ENCODE assay signal across 8 cellular contexts in the genomic region with DNA sequence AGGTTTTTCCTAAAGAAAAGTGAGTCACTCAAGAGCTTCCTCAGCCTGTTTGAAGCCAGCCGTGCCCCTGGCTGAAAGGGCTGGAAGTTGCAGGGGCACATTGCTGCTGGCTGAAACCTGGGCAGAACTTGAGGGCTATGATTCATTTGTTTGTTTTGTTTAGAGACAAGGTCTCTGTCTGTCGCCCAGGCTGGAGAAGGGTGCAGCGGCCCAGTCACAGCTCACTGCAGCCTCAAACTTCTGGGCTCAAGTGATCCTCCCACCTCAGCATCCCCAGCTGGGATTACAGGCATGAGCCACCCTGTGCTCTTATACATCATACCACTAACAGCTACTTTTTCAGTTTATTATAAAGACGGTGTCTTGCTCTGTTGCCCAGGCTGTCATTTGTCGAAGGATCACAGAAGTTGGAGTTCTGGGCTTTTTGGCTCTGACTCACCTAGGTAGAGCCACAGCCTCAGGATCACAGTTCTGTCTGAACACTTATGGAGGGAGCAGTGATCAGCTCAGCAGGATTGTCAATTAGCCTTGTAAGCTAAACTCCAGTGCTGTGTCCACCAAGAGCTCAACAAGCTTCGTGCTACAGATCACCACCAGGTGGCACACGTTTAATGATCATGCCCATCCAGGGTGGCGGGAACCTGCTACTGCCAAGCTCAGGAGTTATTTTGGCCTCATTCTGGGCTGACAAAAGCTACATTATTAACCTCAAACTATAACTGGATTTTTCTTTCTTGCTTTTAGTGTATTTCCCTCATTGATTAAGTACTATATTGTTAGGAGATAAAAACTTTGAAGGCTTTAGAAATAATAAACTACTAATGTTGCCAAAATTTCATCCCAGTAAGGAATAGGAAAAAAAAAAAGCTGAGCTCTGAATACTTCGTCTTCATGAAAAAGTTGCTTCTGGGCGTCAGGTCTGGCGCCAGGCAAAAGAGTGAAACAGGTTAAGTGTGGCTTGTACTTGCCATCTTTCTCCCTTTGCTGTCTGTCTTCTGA. TPM values are rescaled to one million over a fixed set of nuclear protein-coding genes. Genes with fewer than 3 reads are reported as not detected.
DNase-seq lines count a peak whose midpoint lies in the region; ATAC-seq, FAIRE-seq and TF ChIP-seq lines count a peak whose summit lies in the region.

No MANE protein-coding gene starts in this region.

- H4K5ac ChIP-seq in mesendoderm (ENCODE audit: low read length): no peak overlapping the region

- H2BK15ac ChIP-seq in mesendoderm (replicated peaks; ENCODE audit: low read depth): no peak overlapping the region

- H3K79me1 ChIP-seq in mesendoderm (ENCODE audit: low read length): no peaks in the 10 kb centered on the region

- H2BK120ac ChIP-seq in mesendoderm (ENCODE audit: low read depth, low read length): no peak overlapping the region

- no peak overlapping the region for H3K56ac ChIP-seq in mesendoderm (ENCODE audit: low read length)

- H3K27me3 ChIP-seq in mesendoderm (ENCODE audit: insufficient read depth, low read length, poor library complexity): no peaks in the 10 kb centered on the region

- H3K4ac ChIP-seq in mesendoderm (ENCODE audit: low read depth, low read length): no peak overlapping the region

- H3K4me2 ChIP-seq in A549 (peak overlapping the region; percentile 71), mesendoderm (ENCODE audit: low read length) (no peak overlapping the region)

- no peak for TF ChIP-seq EP300 in A549 (IDR thresholded peaks at IDR 0.05)

- no peak overlapping the region for H3K9ac ChIP-seq in mesendoderm (ENCODE audit: low read length)

- H3K4me1 ChIP-seq in A549: peaks cover 15% of the 10 kb centered on the region
- peaks cover 15% of the 10 kb centered on the region for H3K4me1 ChIP-seq in mesendoderm (ENCODE audit: control insufficient read depth, low read depth, low read length)

- no peaks in the 10 kb centered on the region for H3K79me2 ChIP-seq in mesendoderm (ENCODE audit: control insufficient read depth, insufficient read depth, low read length)

- CTCF ChIA-PET in A549 (lab: Yijun Ruan, JAX): interaction anchor here (0.6 to 7.2 kb wide), 58 partner anchors 9 to 428 kb away, joined by 3 to 97 read pairs (median 4); no protein-coding TSS in a partner anchor

- no peak for TF ChIP-seq POLR2A in A549 (IDR thresholded peaks at IDR 0.05; ENCODE audit: low read length)

- no peak overlapping the region for H3K23ac ChIP-seq in mesendoderm (ENCODE audit: low read length)

- WGBS in A549 (ENCODE audit: missing lambda C conversion rate): 7% methylated on average over 11 of the region's 11 CpGs
- no CpG with 5 or more reads among the region's 11 CpGs for WGBS in mesendoderm (ENCODE audit: extremely low coverage, insufficient coverage, low lambda C conversion rate)

- no peak overlapping the region for H2BK5ac ChIP-seq in mesendoderm (ENCODE audit: low read length)

- no peak overlapping the region for H3K4me3 ChIP-seq in A549
- no peak overlapping the region for H3K4me3 ChIP-seq in mesendoderm (ENCODE audit: low read length)

- FAIRE-seq in A549 (lab: Jason Lieb, UNC): peak; percentile 98

- H3K9me3 ChIP-seq in A549: no peaks in the 10 kb centered on the region

- H4K8ac ChIP-seq in mesendoderm (ENCODE audit: low read depth, low read length): no peak overlapping the region

- DNase-seq in A549 (ENCODE audit: low read depth in 1 of 2, low spot score in 1 of 2) (peak; percentile 91 to 95), HK-2 (ENCODE audit: unreplicated experiment) (peak; percentile 66), NCI-H82 (lab: John Stamatoyannopoulos, UW) (peak; percentile 96), mesendoderm (peak; percentile 92)
- DNase-seq in activated CD4-positive, alpha-beta T cell treated with anti-CD3 and anti-CD28 coated beads, Interleukin-2, amount 50 U/mL, for 48 hours: peak; percentile 70 to 79
- DNase-seq in effector CD8-positive, alpha-beta T cell (lab: John Stamatoyannopoulos, UW): peak; percentile 33
- DNase-seq in stimulated activated CD8-positive, alpha-beta memory T cell treated with anti-CD3 and anti-CD28 coated beads, Interleukin-7, amount 100 ng/mL, for 24 hours (ENCODE audit: low read depth): peak; percentile 34

- POLR2A ChIA-PET in A549 (lab: Yijun Ruan, JAX): interaction anchor here (0.5 to 1.6 kb wide), 5 partner anchors 72 to 416 kb away, joined by 3 to 15 read pairs (median 5); partner anchors contain the start of genes DHX57, MORN2, SOS1 and SRSF7

- no peak overlapping the region for H2AK5ac ChIP-seq in mesendoderm (ENCODE audit: low read length)

- H3K36me3 ChIP-seq in mesendoderm (ENCODE audit: control insufficient read depth, insufficient read depth, low read length): no peaks in the 10 kb centered on the region

- peak; percentile 92 for TF ChIP-seq CTCF in A549 (IDR thresholded peaks at IDR 0.05)

- ATAC-seq in A549: peak; percentile 95 to 98
- ATAC-seq in GM18511 (IDR thresholded peaks at IDR 0.05; ENCODE audit: unreplicated experiment): peak; percentile 82

- H3K18ac ChIP-seq in mesendoderm (ENCODE audit: low read length): no peak overlapping the region

- peak; percentile 76 to 84 for TF ChIP-seq RAD21 in A549 (conservative IDR thresholded peaks at IDR 0.05 in 1 of 2, IDR thresholded peaks at IDR 0.05 in 1 of 2)

- H3K27ac ChIP-seq in A549: peak overlapping the region; percentile 23 to 70; a peak in 5 of 6 replicates
- no peak overlapping the region for H3K27ac ChIP-seq in mesendoderm (ENCODE audit: low read depth, low read length)

TF ChIP-seq in A549, 52 proteins besides CTCF, POLR2A, EP300 and RAD21 (continues in another document):
- TF ChIP-seq SMC3 (IDR thresholded peaks at IDR 0.05) (peak; percentile 88), RARB (CRISPR knock-in tag; IDR thresholded peaks at IDR 0.05) (no peak), BHLHE40 (IDR thresholded peaks at IDR 0.05; ENCODE audit: low read depth, low read length) (no peak), HOXB13 (CRISPR knock-in tag; IDR thresholded peaks at IDR 0.05; ENCODE audit: low read depth) (no peak), CBX8 (IDR thresholded peaks at IDR 0.05) (no peak), NFE2L2 (conservative IDR thresholded peaks at IDR 0.05; ENCODE audit: low read length) (no peak), EHMT2 (IDR thresholded peaks at IDR 0.05; ENCODE audit: low read depth) (no peak), HDAC2 (IDR thresholded peaks at IDR 0.05) (no peak), FOSB (CRISPR knock-in tag; IDR thresholded peaks at IDR 0.05) (no peak), TFCP2L1 (CRISPR knock-in tag; IDR thresholded peaks at IDR 0.05) (no peak), EHF (CRISPR knock-in tag; IDR thresholded peaks at IDR 0.05) (no peak), NPAS2 (CRISPR knock-in tag; IDR thresholded peaks at IDR 0.05; ENCODE audit: borderline replicate concordance) (no peak), HMGXB4 (CRISPR knock-in tag; IDR thresholded peaks at IDR 0.05; ENCODE audit: borderline replicate concordance) (no peak), PHF8 (IDR thresholded peaks at IDR 0.05; ENCODE audit: borderline replicate concordance, low read depth) (no peak)
- TF ChIP-seq, protein P1, sequence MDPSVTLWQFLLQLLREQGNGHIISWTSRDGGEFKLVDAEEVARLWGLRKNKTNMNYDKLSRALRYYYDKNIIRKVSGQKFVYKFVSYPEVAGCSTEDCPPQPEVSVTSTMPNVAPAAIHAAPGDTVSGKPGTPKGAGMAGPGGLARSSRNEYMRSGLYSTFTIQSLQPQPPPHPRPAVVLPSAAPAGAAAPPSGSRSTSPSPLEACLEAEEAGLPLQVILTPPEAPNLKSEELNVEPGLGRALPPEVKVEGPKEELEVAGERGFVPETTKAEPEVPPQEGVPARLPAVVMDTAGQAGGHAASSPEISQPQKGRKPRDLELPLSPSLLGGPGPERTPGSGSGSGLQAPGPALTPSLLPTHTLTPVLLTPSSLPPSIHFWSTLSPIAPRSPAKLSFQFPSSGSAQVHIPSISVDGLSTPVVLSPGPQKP (IDR thresholded peaks at IDR 0.05; ENCODE audit: low read depth, low read length): no peak
- TF ChIP-seq, protein P2, sequence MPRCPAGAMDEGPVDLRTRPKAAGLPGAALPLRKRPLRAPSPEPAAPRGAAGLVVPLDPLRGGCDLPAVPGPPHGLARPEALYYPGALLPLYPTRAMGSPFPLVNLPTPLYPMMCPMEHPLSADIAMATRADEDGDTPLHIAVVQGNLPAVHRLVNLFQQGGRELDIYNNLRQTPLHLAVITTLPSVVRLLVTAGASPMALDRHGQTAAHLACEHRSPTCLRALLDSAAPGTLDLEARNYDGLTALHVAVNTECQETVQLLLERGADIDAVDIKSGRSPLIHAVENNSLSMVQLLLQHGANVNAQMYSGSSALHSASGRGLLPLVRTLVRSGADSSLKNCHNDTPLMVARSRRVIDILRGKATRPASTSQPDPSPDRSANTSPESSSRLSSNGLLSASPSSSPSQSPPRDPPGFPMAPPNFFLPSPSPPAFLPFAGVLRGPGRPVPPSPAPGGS (IDR thresholded peaks at IDR 0.05): no peak
- TF ChIP-seq, protein P3, sequence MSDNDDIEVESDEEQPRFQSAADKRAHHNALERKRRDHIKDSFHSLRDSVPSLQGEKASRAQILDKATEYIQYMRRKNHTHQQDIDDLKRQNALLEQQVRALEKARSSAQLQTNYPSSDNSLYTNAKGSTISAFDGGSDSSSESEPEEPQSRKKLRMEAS (IDR thresholded peaks at IDR 0.05): peak; percentile 36; the same call in 1 of the 2 replicates

RNA-seq across cellular contexts. Expression of gene ARHGEF33, which starts 57.9 kb away (rescaled TPM):
- polyA plus RNA-seq in A549 (2011; rRNA removed): 0.22 and 0.23 TPM in 2 replicates
- polyA plus RNA-seq in A549 (2012; cell fraction: cytosol; rRNA removed): 0.03 TPM in 2 replicates
- polyA plus RNA-seq in A549 (2012; cell fraction: nucleus; rRNA removed): 0.16 and 0.18 TPM in 2 replicates
- polyA plus RNA-seq in A549 (2017; fragmentation: RNase III; extraction: RNeasy Plus Mini Kit Qiagen cat#74134 plus additional on column Dnase treatment): 0.08 to 0.22 TPM (median 0.14 TPM) in 3 replicates
- polyA minus RNA-seq in A549 (2011; rRNA and poly(A)+ RNA removed): 0.08 and 0.10 TPM in 2 replicates
- 0.25 TPM for polyA plus RNA-seq in mesendoderm (2013, experiment 1 of 2)
- 0.29 TPM for polyA plus RNA-seq in mesendoderm (2013, experiment 2 of 2)

Comparison
In these comparisons a context has a peak if more than half of its experiments do, and no peak if none do; other contexts are left out.
1. DNase-seq: peak in every context shown above with its lines; median percentile 96 in NCI-H82; 93 in A549; 92 in mesendoderm; 74 in activated CD4-positive, alpha-beta T cell treated with anti-CD3 and anti-CD28 coated beads, Interleukin-2, amount 50 U/mL, for 48 hours; 66 in HK-2; 34 in stimulated activated CD8-positive, alpha-beta memory T cell treated with anti-CD3 and anti-CD28 coated beads, Interleukin-7, amount 100 ng/mL, for 24 hours; 33 in effector CD8-positive, alpha-beta T cell.